In the genomic region with DNA sequence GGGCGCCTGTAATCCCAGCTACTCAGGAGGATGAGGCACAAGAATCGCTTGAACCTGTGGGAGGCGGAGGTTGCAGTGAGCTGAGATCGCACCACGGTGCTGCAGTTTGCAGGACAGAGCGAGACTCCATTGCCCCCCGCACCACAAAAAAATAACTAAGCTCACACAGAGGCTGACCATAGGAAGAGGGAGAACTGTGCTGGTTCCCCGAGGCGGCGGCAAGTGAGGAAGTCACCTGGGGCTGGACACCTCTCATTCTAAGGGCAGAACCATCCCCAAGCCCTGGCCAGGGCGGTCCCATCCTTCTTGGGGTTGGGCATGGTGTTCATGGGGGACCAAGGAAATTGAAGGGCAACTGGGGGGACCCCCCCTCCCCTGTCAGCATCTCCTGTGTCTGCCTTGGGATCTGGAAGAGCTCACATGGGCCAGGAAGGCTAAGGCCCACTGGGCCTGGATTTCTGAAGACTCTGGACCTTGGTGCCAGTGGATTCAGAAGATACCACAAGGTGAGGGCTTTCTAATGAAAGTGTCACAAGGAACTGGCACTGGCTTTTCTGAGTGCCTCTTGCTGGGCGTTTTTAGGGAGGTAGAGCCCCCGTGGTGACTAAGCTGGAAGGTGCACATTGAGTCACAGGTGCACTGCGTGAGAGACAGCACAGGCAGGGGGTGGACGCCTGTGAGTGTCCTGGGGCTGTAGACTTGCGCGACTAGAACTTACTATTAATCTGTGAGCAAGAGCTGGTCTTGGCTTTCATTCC, we compare ENCODE assay signal across 11 cellular contexts. TPM values are rescaled to one million over a fixed set of nuclear protein-coding genes. Genes with fewer than 3 reads are reported as not detected.
DNase-seq lines count a peak whose midpoint lies in the region; ATAC-seq and TF ChIP-seq lines count a peak whose summit lies in the region.
"Had no signal": no experiment of that assay in that cellular context is flagged by ENCODE, and none has a peak within 500 bp of the region (broad histone marks: within the 10 kb centered on the region; RNA-seq: fewer than 3 reads in every experiment).

No MANE protein-coding gene starts in this region.

- DNase-seq in CD4-positive, CD25-positive, alpha-beta regulatory T cell, result peak in 1 of 3 donors; percentile 69
- DNase-seq in activated T-cell treated with anti-CD3 and anti-CD28 coated beads for 4 hours (peak; percentile 53), Karpas-422 (no peak), DMS 273 treated with DMSO at 0.1 percent for 48 hours (lab: John Stamatoyannopoulos, UW) (no peak), HuH-7.5 (ENCODE audit: low spot score) (no peak)
- no peak for DNase-seq in naive thymus-derived CD8-positive, alpha-beta T cell
- DNase-seq: adrenal gland, NCI-H524 had no signal

- H3K9me3 Mint-ChIP-seq in CD4-positive, CD25-positive, alpha-beta regulatory T cell, result no peaks in the 10 kb centered on the region
- no peaks in the 10 kb centered on the region for H3K9me3 Mint-ChIP-seq in naive thymus-derived CD8-positive, alpha-beta T cell

- peak overlapping the region; percentile 84 to 89 (median 87) for H3K4me3 Mint-ChIP-seq in CD4-positive, CD25-positive, alpha-beta regulatory T cell
- peak overlapping the region in 7 of 10 donors; percentile 71 to 85 (median 80) for H3K4me3 Mint-ChIP-seq in naive thymus-derived CD8-positive, alpha-beta T cell

- no peak overlapping the region for H2AFZ ChIP-seq in OCI-LY3 (ENCODE audit: low read depth, low read length)
- no peak overlapping the region for H2AFZ ChIP-seq in Karpas-422 (ENCODE audit: low read length)

- peak overlapping the region; percentile 86 to 97 (median 88) for H3K27ac Mint-ChIP-seq in CD4-positive, CD25-positive, alpha-beta regulatory T cell
- H3K27ac Mint-ChIP-seq in naive thymus-derived CD8-positive, alpha-beta T cell, result peak overlapping the region in 5 of 10 donors; percentile 39 to 87 (median 79)

- H3K9ac ChIP-seq in OCI-LY3 (ENCODE audit: low read length), result peak overlapping the region; percentile 32; the same call in 1 of the 2 replicates
- H3K9ac ChIP-seq in Karpas-422 (ENCODE audit: low read length), result no peak overlapping the region

- H3K27me3 ChIP-seq in CD4-positive, CD25-positive, alpha-beta regulatory T cell (ENCODE audit: control insufficient read depth, insufficient read depth, low read length), result no peaks in the 10 kb centered on the region
- no peaks in the 10 kb centered on the region for H3K27me3 ChIP-seq in OCI-LY3 (ENCODE audit: low read depth, low read length)
- H3K27me3 ChIP-seq in Karpas-422 (ENCODE audit: low read length), result no peaks in the 10 kb centered on the region
- H3K27me3 ChIP-seq: adrenal gland had no signal

- peaks cover 65% of the 10 kb centered on the region for H3K36me3 ChIP-seq in CD4-positive, CD25-positive, alpha-beta regulatory T cell (ENCODE audit: control insufficient read depth, insufficient read depth, low read length)
- H3K36me3 ChIP-seq in OCI-LY3 (replicated peaks; ENCODE audit: low read depth, low read length) (peaks cover 93% of the 10 kb centered on the region), Karpas-422 (ENCODE audit: insufficient read depth, low read length) (no peaks in the 10 kb centered on the region)
- H3K36me3 ChIP-seq: adrenal gland had no signal

- no peaks in the 10 kb centered on the region for H3K9me3 ChIP-seq in CD4-positive, CD25-positive, alpha-beta regulatory T cell (ENCODE audit: control insufficient read depth in 2 of 2, low read length in 2 of 2)
- no peaks in the 10 kb centered on the region for H3K9me3 ChIP-seq in OCI-LY3 (ENCODE audit: insufficient read depth, low read length)
- no peaks in the 10 kb centered on the region for H3K9me3 ChIP-seq in Karpas-422 (ENCODE audit: low read length)
- H3K9me3 ChIP-seq: adrenal gland, mucosa of descending colon had no signal

- POLR2A ChIA-PET in naive thymus-derived CD8-positive, alpha-beta T cell (lab: Charles Lee), result interaction anchor here (0.5 to 2.0 kb wide), 6 partner anchors 8 to 86 kb away, joined by 3 to 9 read pairs (median 4); no protein-coding TSS in a partner anchor

- H3K4me1 ChIP-seq in CD4-positive, CD25-positive, alpha-beta regulatory T cell (ENCODE audit: control insufficient read depth, insufficient read depth, low read length, poor library complexity, severe bottlenecking), result peaks cover 65% of the 10 kb centered on the region
- H3K4me1 ChIP-seq in OCI-LY3 (ENCODE audit: low read length) (peaks cover 96% of the 10 kb centered on the region), Karpas-422 (ENCODE audit: low read length) (no peaks in the 10 kb centered on the region)
- H3K4me1 ChIP-seq: adrenal gland had no signal

- peak; percentile 52 to 61 for ATAC-seq in CD4-positive, CD25-positive, alpha-beta regulatory T cell (ENCODE audit: low read depth in 2 of 2)
- ATAC-seq in naive thymus-derived CD8-positive, alpha-beta T cell, result no peak
- ATAC-seq in GM21737 (IDR thresholded peaks at IDR 0.05; ENCODE audit: unreplicated experiment), result no peak

- peak overlapping the region; percentile 74 for H3K4me3 ChIP-seq in CD4-positive, CD25-positive, alpha-beta regulatory T cell (ENCODE audit: low read depth, low read length)
- H3K4me3 ChIP-seq in OCI-LY3 (ENCODE audit: low read length), result peak overlapping the region; percentile 41
- no peak overlapping the region for H3K4me3 ChIP-seq in Karpas-422 (ENCODE audit: low read length)
- H3K4me3 ChIP-seq: adrenal gland, mucosa of descending colon had no signal

- H4K20me1 ChIP-seq in OCI-LY3 (ENCODE audit: insufficient read depth, low read length) (peaks cover 98% of the 10 kb centered on the region), Karpas-422 (ENCODE audit: insufficient read depth, low read depth, low read length) (no peaks in the 10 kb centered on the region)

- H3K79me2 ChIP-seq in OCI-LY3 (ENCODE audit: low read length), result peaks cover 90% of the 10 kb centered on the region
- no peaks in the 10 kb centered on the region for H3K79me2 ChIP-seq in Karpas-422 (ENCODE audit: low read length)

- H3K4me2 ChIP-seq in OCI-LY3 (ENCODE audit: low read length), result peak overlapping the region; percentile 68
- no peak overlapping the region for H3K4me2 ChIP-seq in Karpas-422 (ENCODE audit: low read depth, low read length, poor library complexity, severe bottlenecking)

- no peaks in the 10 kb centered on the region for H3K27me3 Mint-ChIP-seq in CD4-positive, CD25-positive, alpha-beta regulatory T cell
- H3K27me3 Mint-ChIP-seq in naive thymus-derived CD8-positive, alpha-beta T cell, result no peaks in the 10 kb centered on the region

- TF ChIP-seq CTCF in OCI-LY3 (IDR thresholded peaks at IDR 0.05; ENCODE audit: low read depth, low read length), result no peak

- peaks cover 33 to 88% (median 60%) of the 10 kb centered on the region in 4 donors for H3K4me1 Mint-ChIP-seq in CD4-positive, CD25-positive, alpha-beta regulatory T cell
- peaks cover 19 to 56% (median 34%) of the 10 kb centered on the region in 4 donors for H3K4me1 Mint-ChIP-seq in naive thymus-derived CD8-positive, alpha-beta T cell

- peak overlapping the region; percentile 60 for H3K27ac ChIP-seq in CD4-positive, CD25-positive, alpha-beta regulatory T cell (ENCODE audit: insufficient read depth, low read length, poor library complexity, severe bottlenecking)
- H3K27ac ChIP-seq in OCI-LY3 (ENCODE audit: low read length), result peak overlapping the region; percentile 83
- no peak overlapping the region for H3K27ac ChIP-seq in Karpas-422 (ENCODE audit: low read length)
- H3K27ac ChIP-seq: adrenal gland had no signal

- peaks cover 63% of the 10 kb centered on the region for H3K36me3 Mint-ChIP-seq in CD4-positive, CD25-positive, alpha-beta regulatory T cell
- peaks cover 4 to 26% (median 6%) of the 10 kb centered on the region in 3 donors for H3K36me3 Mint-ChIP-seq in naive thymus-derived CD8-positive, alpha-beta T cell

- H3K9me2 ChIP-seq in Karpas-422 (replicated peaks; ENCODE audit: insufficient read depth, low read length), result no peaks in the 10 kb centered on the region

RNA-seq across cellular contexts. Expression of gene IRF4, which starts 11.5 kb away (rescaled TPM):
- 71.3 TPM for total RNA-seq in CD4-positive, CD25-positive, alpha-beta regulatory T cell
- polyA plus RNA-seq in CD4-positive, CD25-positive, alpha-beta regulatory T cell, result 10 to 100 TPM in 3 of 4 donors, 1 to 10 TPM in 1; 9.0 to 14.3 (median 11.2) TPM
- total RNA-seq in naive thymus-derived CD8-positive, alpha-beta T cell, result 10 to 100 TPM in 1 of 2 experiments, 1 to 10 TPM in 1; 7.4 to 10.4 TPM
- polyA plus RNA-seq in naive thymus-derived CD8-positive, alpha-beta T cell, result under 1 TPM; 0.44 to 0.97 (median 0.94) TPM
- not detected in 2 replicates for total RNA-seq in Karpas-422 (2014; rRNA removed; shearing (Covaris generic); ENCODE audit: low replicate concordance)

Comparison
In these comparisons a context has a peak if more than half of its experiments do, and no peak if none do; other contexts are left out.
1. ATAC-seq: peak in CD4-positive, CD25-positive, alpha-beta regulatory T cell (2 of 2); none in naive thymus-derived CD8-positive, alpha-beta T cell (0 of 2) and GM21737 (single experiment).